In genomic region chr15:64568765-64569164, GRCh38 we compare ENCODE assay signal across 21 cellular contexts.
DNase-seq lines count a peak whose midpoint lies in the region; ATAC-seq, FAIRE-seq and TF ChIP-seq lines count a peak whose summit lies in the region.
"Had no signal": no experiment of that assay in that cellular context is flagged by ENCODE, and none has a peak within 500 bp of the region (broad histone marks: within the 10 kb centered on the region; RNA-seq: fewer than 3 reads in every experiment).

No MANE protein-coding gene starts in this region.

- no peak overlapping the region for H3K4me3 Mint-ChIP-seq in activated naive CD8-positive, alpha-beta T cell treated with anti-CD3 and anti-CD28 coated beads for 36 hours

- peak; percentile 33 for FAIRE-seq in GM12892 (lab: Jason Lieb, UNC)
- no peak for FAIRE-seq in small intestine (lab: Jason Lieb, UNC)
- FAIRE-seq: astrocyte had no signal

- no peak overlapping the region for H3K27ac ChIP-seq in small intestine (ENCODE audit: low read depth in 1 of 2, low read length in 1 of 2)
- H3K27ac ChIP-seq: C4-2B, left lung, SJSA1, upper lobe of left lung had no signal

- no peaks in the 10 kb centered on the region for H3K27me3 Mint-ChIP-seq in activated naive CD8-positive, alpha-beta T cell treated with anti-CD3 and anti-CD28 coated beads for 36 hours

- peaks cover 36% of the 10 kb centered on the region for H3K36me3 Mint-ChIP-seq in activated naive CD8-positive, alpha-beta T cell treated with anti-CD3 and anti-CD28 coated beads for 36 hours

- H3K9me3 Mint-ChIP-seq in activated naive CD8-positive, alpha-beta T cell treated with anti-CD3 and anti-CD28 coated beads for 36 hours, result no peaks in the 10 kb centered on the region

- H3K9me3 ChIP-seq in small intestine (ENCODE audit: control insufficient read depth, low read depth), result no peaks in the 10 kb centered on the region
- H3K9me3 ChIP-seq: left lung, SJSA1, upper lobe of left lung had no signal

- no peaks in the 10 kb centered on the region for H3K27me3 ChIP-seq in small intestine (ENCODE audit: control insufficient read depth in 2 of 2, insufficient read depth in 2 of 2, low read length in 2 of 2)
- H3K27me3 ChIP-seq: left lung, SJSA1, upper lobe of left lung had no signal

- no peak for ATAC-seq in GM19324 (IDR thresholded peaks at IDR 0.05; ENCODE audit: low FRiP score, unreplicated experiment)
- ATAC-seq: left lung had no signal

- H3K4me1 Mint-ChIP-seq in activated naive CD8-positive, alpha-beta T cell treated with anti-CD3 and anti-CD28 coated beads for 36 hours, result peaks cover 59% of the 10 kb centered on the region

- peaks cover 5 to 20% of the 10 kb centered on the region in 2 donors for H3K4me1 ChIP-seq in small intestine (ENCODE audit: control insufficient read depth in 2 of 2, insufficient read depth in 1 of 2, low read depth in 1 of 2, low read length in 1 of 2)
- H3K4me1 ChIP-seq: SJSA1 had no signal

- H3K4me3 ChIP-seq in Jurkat, Clone E6-1 (ENCODE audit: low read length), result no peak overlapping the region
- no peak overlapping the region for H3K4me3 ChIP-seq in small intestine (ENCODE audit: low read depth in 1 of 2, low read length in 2 of 2)
- H3K4me3 ChIP-seq: left lung, SJSA1, upper lobe of left lung had no signal

- DNase-seq in GM12892 (ENCODE audit: insufficient read length) (no peak), small intestine (peak; percentile 20), NCI-H69 (lab: John Stamatoyannopoulos, UW) (no peak), glomerular visceral epithelial cell (ENCODE audit: extremely low spot score) (no peak), GDM1 (lab: John Stamatoyannopoulos, UW) (no peak)
- peak; percentile 9 for DNase-seq in Jurkat, Clone E6-1 (ENCODE audit: low read depth, low spot score)
- DNase-seq in activated naive CD8-positive, alpha-beta T cell treated with anti-CD3 and anti-CD28 coated beads for 36 hours, result no peak
- DNase-seq: activated CD4-positive, alpha-beta T cell treated with anti-CD3 and anti-CD28 coated beads for 48 hours; DND-41; foreskin melanocyte; H7; left lung; NCI-H187; NCI-H446 treated with DMSO at 0.1 percent for 48 hours; posterior cingulate gyrus; T1000; upper lobe of left lung had no signal

- H3K36me3 ChIP-seq in small intestine (ENCODE audit: control insufficient read depth in 2 of 2, insufficient read depth in 2 of 2, low read length in 2 of 2), result no peaks in the 10 kb centered on the region
- H3K36me3 ChIP-seq: left lung, upper lobe of left lung had no signal

- peak overlapping the region; percentile 57 for H3K27ac Mint-ChIP-seq in activated naive CD8-positive, alpha-beta T cell treated with anti-CD3 and anti-CD28 coated beads for 36 hours

- TF ChIP-seq POLR2A in GM12892 (IDR thresholded peaks at IDR 0.05; ENCODE audit: low read depth, low read length), result no peak

Comparison
In these comparisons a context has a peak if more than half of its experiments do, and no peak if none do; other contexts are left out.
1. DNase-seq: peak in Jurkat, Clone E6-1 (single experiment) and small intestine (single experiment); none in GM12892 (single experiment), activated naive CD8-positive, alpha-beta T cell treated with anti-CD3 and anti-CD28 coated beads for 36 hours (single experiment), NCI-H69 (single experiment), glomerular visceral epithelial cell (single experiment) and GDM1 (single experiment).